ENCODE assay signal across 8 cellular contexts in genomic region chr6:317452-318144, GRCh38. TPM values are rescaled to one million over a fixed set of nuclear protein-coding genes. Genes with fewer than 3 reads are reported as not detected.
DNase-seq lines count a peak whose midpoint lies in the region; ATAC-seq lines count a peak whose summit lies in the region.
"Had no signal": no experiment of that assay in that cellular context is flagged by ENCODE, and none has a peak within 500 bp of the region (broad histone marks: within the 10 kb centered on the region; RNA-seq: fewer than 3 reads in every experiment).

No MANE protein-coding gene starts in this region.

- ATAC-seq in GM18858 (IDR thresholded peaks at IDR 0.05; ENCODE audit: unreplicated experiment) (peak; percentile 25), GM21717 (IDR thresholded peaks at IDR 0.05; ENCODE audit: unreplicated experiment) (peak; percentile 30), HG03520 (IDR thresholded peaks at IDR 0.05; ENCODE audit: unreplicated experiment) (peak; percentile 33), esophagus mucosa (no peak)
- peak; percentile 7 for ATAC-seq in stimulated activated effector memory CD8-positive, alpha-beta T cell treated with anti-CD3 and anti-CD28 coated beads, Interleukin-12 subunit alpha, Interleukin-12 subunit beta, amount 100 ng/mL, for 72 hours

- H3K4me1 Mint-ChIP-seq in stimulated activated effector memory CD8-positive, alpha-beta T cell treated with anti-CD3 and anti-CD28 coated beads, Interleukin-12 subunit alpha, Interleukin-12 subunit beta, amount 100 ng/mL, for 72 hours = peaks cover 24% of the 10 kb centered on the region

- no peak for DNase-seq in stimulated activated effector memory CD8-positive, alpha-beta T cell treated with anti-CD3 and anti-CD28 coated beads, Interleukin-12 subunit alpha, Interleukin-12 subunit beta, amount 100 ng/mL, for 72 hours (ENCODE audit: low spot score in 2 of 2)
- no peak for DNase-seq in AG20443 (ENCODE audit: low spot score)
- DNase-seq in LoVo (ENCODE audit: low spot score) = no peak
- DNase-seq: NCI-H524 treated with DMSO at 0.1 percent for 48 hours had no signal

- no peak overlapping the region for H3K27ac Mint-ChIP-seq in stimulated activated effector memory CD8-positive, alpha-beta T cell treated with anti-CD3 and anti-CD28 coated beads, Interleukin-12 subunit alpha, Interleukin-12 subunit beta, amount 100 ng/mL, for 72 hours

- H3K9me3 Mint-ChIP-seq in stimulated activated effector memory CD8-positive, alpha-beta T cell treated with anti-CD3 and anti-CD28 coated beads, Interleukin-12 subunit alpha, Interleukin-12 subunit beta, amount 100 ng/mL, for 72 hours = no peaks in the 10 kb centered on the region

- peaks cover 5% of the 10 kb centered on the region for H3K36me3 Mint-ChIP-seq in stimulated activated effector memory CD8-positive, alpha-beta T cell treated with anti-CD3 and anti-CD28 coated beads, Interleukin-12 subunit alpha, Interleukin-12 subunit beta, amount 100 ng/mL, for 72 hours

- H3K4me3 Mint-ChIP-seq in stimulated activated effector memory CD8-positive, alpha-beta T cell treated with anti-CD3 and anti-CD28 coated beads, Interleukin-12 subunit alpha, Interleukin-12 subunit beta, amount 100 ng/mL, for 72 hours = no peak overlapping the region

RNA-seq across cellular contexts. Expression of gene DUSP22, which starts 25.3 kb away (rescaled TPM):
- 40.1 TPM for total RNA-seq in esophagus mucosa
